ENCODE assay signal across 9 cellular contexts in genomic region chr10:122878799-122879338, GRCh38. TPM values are rescaled to one million over a fixed set of nuclear protein-coding genes. Genes with fewer than 3 reads are reported as not detected.
DNase-seq lines count a peak whose midpoint lies in the region; ATAC-seq and TF ChIP-seq lines count a peak whose summit lies in the region.
"Had no signal": no experiment of that assay in that cellular context is flagged by ENCODE, and none has a peak within 500 bp of the region (broad histone marks: within the 10 kb centered on the region; RNA-seq: fewer than 3 reads in every experiment).

No MANE protein-coding gene starts in this region.

- H3K27ac Mint-ChIP-seq in T-helper 17 cell, result peak overlapping the region; percentile 92

- CTCF ChIA-PET in A673 (lab: Charles Lee), result no interaction called here

- H3K27ac ChIP-seq in A673 (ENCODE audit: low read depth, low read length, poor library complexity, severe bottlenecking), result peak overlapping the region; percentile 77
- H3K27ac ChIP-seq in gastrocnemius medialis, result peak overlapping the region in 2 of 4 donors; percentile 15 to 38

- peak overlapping the region; percentile 69 for H3K4me3 ChIP-seq in A673 (ENCODE audit: low read depth, low read length, poor library complexity, severe bottlenecking)
- H3K4me3 ChIP-seq in foreskin fibroblast (ENCODE audit: low read depth in 1 of 2, low read length in 2 of 2), result peak overlapping the region; percentile 66 to 95
- peak overlapping the region; percentile 52 to 64 (median 62) for H3K4me3 ChIP-seq in gastrocnemius medialis

- peak; percentile 23 for ATAC-seq in GM18502 (IDR thresholded peaks at IDR 0.05; ENCODE audit: poor library complexity, unreplicated experiment)
- ATAC-seq in HG03342 (IDR thresholded peaks at IDR 0.05; ENCODE audit: unreplicated experiment), result peak; percentile 11
- ATAC-seq in T-helper 17 cell, result peak; percentile 8
- ATAC-seq in gastrocnemius medialis, result no peak

- no peak for TF ChIP-seq POLR2A in gastrocnemius medialis (IDR thresholded peaks at IDR 0.05)

- DNase-seq in A673 (ENCODE audit: low spot score), result peak; percentile 10
- peak in 1 of 3 donors; percentile 11 for DNase-seq in T-helper 17 cell
- peak in 1 of 2 donors; percentile 36 for DNase-seq in foreskin fibroblast
- DNase-seq in gastrocnemius medialis, result no peak
- DNase-seq in GDM1 (lab: John Stamatoyannopoulos, UW), result no peak
- no peak for DNase-seq in mesenteric fat pad (ENCODE audit: low spot score)

- H3K9me3 ChIP-seq in A673 (ENCODE audit: low read depth, low read length, poor library complexity, severe bottlenecking), result no peaks in the 10 kb centered on the region
- H3K9me3 ChIP-seq in T-helper 17 cell (ENCODE audit: control insufficient read depth, low read length, poor library complexity, severe bottlenecking), result no peaks in the 10 kb centered on the region
- no peaks in the 10 kb centered on the region for H3K9me3 ChIP-seq in gastrocnemius medialis

- H3K27me3 ChIP-seq in A673 (replicated peaks; ENCODE audit: insufficient read depth, low read depth, low read length, poor library complexity), result no peaks in the 10 kb centered on the region
- H3K27me3 ChIP-seq in gastrocnemius medialis, result peaks cover 0 to 5% (median 5%) of the 10 kb centered on the region in 3 donors

- H3K27me3 Mint-ChIP-seq in T-helper 17 cell, result no peaks in the 10 kb centered on the region

- H3K36me3 Mint-ChIP-seq in T-helper 17 cell (ENCODE audit: low read depth), result peaks cover 2% of the 10 kb centered on the region

- TSS peak; percentile 73 for BruUV-seq in A673 (replicated peaks; lab: Mats Ljungman, UMichigan)

- intact Hi-C loops in A673 (cut with micrococcal nuclease; ENCODE audit: unreplicated experiment), result no loop called here
- intact Hi-C loops in gastrocnemius medialis (cut with DNase I; ENCODE audit: low total_unique reads), result no loop called here

- H3K36me3 ChIP-seq in A673 (ENCODE audit: insufficient read depth, low read length, poor library complexity, severe bottlenecking) (no peaks in the 10 kb centered on the region), gastrocnemius medialis (no peaks in the 10 kb centered on the region)

- peak overlapping the region; percentile 94 for H3K4me3 Mint-ChIP-seq in T-helper 17 cell

- peaks cover 39% of the 10 kb centered on the region for H3K4me1 Mint-ChIP-seq in T-helper 17 cell

- no peak for TF ChIP-seq CTCF in A673 (conservative IDR thresholded peaks at IDR 0.05; ENCODE audit: low read depth, low read length)
- no peak for TF ChIP-seq CTCF in foreskin fibroblast (IDR thresholded peaks at IDR 0.05; ENCODE audit: low read depth, low read length)
- TF ChIP-seq CTCF in gastrocnemius medialis (IDR thresholded peaks at IDR 0.05 in 4 of 5, conservative IDR thresholded peaks at IDR 0.05 in 1 of 5), result no peak

- in situ Hi-C loops in gastrocnemius medialis (cut with MboI; ENCODE audit: low sequenced_read_pairs in 4 of 4), result no loop called here

- POLR2A ChIA-PET in A673 (lab: Charles Lee; ENCODE audit: low non-redundant PET), result no interaction called here

- H3K4me1 ChIP-seq in A673 (ENCODE audit: insufficient read depth, low read length, poor library complexity, severe bottlenecking), result peaks cover 12% of the 10 kb centered on the region
- H3K4me1 ChIP-seq in gastrocnemius medialis, result no peaks in the 10 kb centered on the region

RNA-seq across cellular contexts. Expression of gene FAM24B, which starts 0.5 kb away (rescaled TPM):
- 7.0 and 8.0 TPM in 2 replicates for total RNA-seq in A673 (2021)
- total RNA-seq in T-helper 17 cell, result 10 to 100 TPM in 1 of 2 donors, 1 to 10 TPM in 1; 9.0 to 10.7 TPM
- total RNA-seq in gastrocnemius medialis, result not detected
- total RNA-seq in mesenteric fat pad, result 0.67 TPM

RNA-seq across cellular contexts. Expression of gene FAM24A, which starts 31.5 kb away (rescaled TPM):
- not detected in 2 replicates for total RNA-seq in A673 (2021)
- not detected for total RNA-seq in T-helper 17 cell
- total RNA-seq in gastrocnemius medialis, result not detected
- not detected for total RNA-seq in mesenteric fat pad
- total RNA-seq: lung microvascular endothelial cell had no signal

RNA-seq across cellular contexts. Expression of gene CUZD1, which starts 33.2 kb away (rescaled TPM):
- total RNA-seq in A673 (2021), result 1.6 and 2.1 TPM in 2 replicates
- total RNA-seq in T-helper 17 cell, result under 1 TPM; 0.73 to 0.82 TPM
- under 1 TPM in 1 of 4 donors, not detected in 3; 0.09 TPM for total RNA-seq in gastrocnemius medialis
- total RNA-seq in mesenteric fat pad, result 0.51 TPM

Comparison
In these comparisons a context has a peak if more than half of its experiments do, and no peak if none do; other contexts are left out.
1. ATAC-seq: peak in GM18502 (single experiment), HG03342 (single experiment) and T-helper 17 cell (single experiment); none in gastrocnemius medialis (0 of 2).
2. Peak in every context shown above with its lines, with median percentiles within 50 percentile points of each other: H3K4me3 ChIP-seq.